In genomic region chr10:93471110-93471651, GRCh38 we compare ENCODE assay signal across 8 cellular contexts. TPM values are rescaled to one million over a fixed set of nuclear protein-coding genes. Genes with fewer than 3 reads are reported as not detected.
DNase-seq lines count a peak whose midpoint lies in the region; ATAC-seq and FAIRE-seq lines count a peak whose summit lies in the region.

No MANE protein-coding gene starts in this region.

- no peaks in the 10 kb centered on the region for H3K36me3 ChIP-seq in H7 (replicated peaks; ENCODE audit: control insufficient read depth, insufficient read depth, low read length)

- intact Hi-C loops in sciatic nerve (cut with DNase I), result no loop called here

- ATAC-seq in sciatic nerve (peak; percentile 83), GM21576 (IDR thresholded peaks at IDR 0.05; ENCODE audit: unreplicated experiment) (no peak)

- peak; percentile 91 for FAIRE-seq in G401.6 (lab: Jason Lieb, UNC)

- H3K4me3 ChIP-seq in H7 (ENCODE audit: insufficient read depth, low read depth, low read length), result no peak overlapping the region

- H3K27me3 ChIP-seq in H7 (ENCODE audit: control insufficient read depth, insufficient read depth, low read length), result no peaks in the 10 kb centered on the region

- peak; percentile 96 for DNase-seq in RKO (ENCODE audit: low spot score)
- peak; percentile 92 for DNase-seq in fibroblast of the conjunctiva (ENCODE audit: low read depth)
- no peak for DNase-seq in sciatic nerve (ENCODE audit: low spot score)
- DNase-seq in H7, result no peak
- DNase-seq in stimulated activated CD4-positive, alpha-beta T cell treated with anti-CD3 and anti-CD28 coated beads, Interleukin-4, amount 100 ng/mL, for 4 hours, result no peak
- no peak for DNase-seq in NCI-H1048 (lab: John Stamatoyannopoulos, UW)

RNA-seq across cellular contexts. Expression of gene MYOF, which starts 11.0 kb away (rescaled TPM):
- total RNA-seq in sciatic nerve, result 76.2 TPM
- total RNA-seq in H7 (2014; rRNA removed; shearing (Covaris generic)), result 2.8 and 3.0 TPM in 2 replicates

RNA-seq across cellular contexts. Expression of gene CEP55, which starts 25.2 kb away (rescaled TPM):
- total RNA-seq in sciatic nerve, result 0.62 TPM
- total RNA-seq in H7 (2014; rRNA removed; shearing (Covaris generic)), result 41.8 and 46.0 TPM in 2 replicates

Comparison
In these comparisons a context has a peak if more than half of its experiments do, and no peak if none do; other contexts are left out.
1. DNase-seq: peak in RKO (single experiment) and fibroblast of the conjunctiva (single experiment); none in sciatic nerve (single experiment), H7 (single experiment), stimulated activated CD4-positive, alpha-beta T cell treated with anti-CD3 and anti-CD28 coated beads, Interleukin-4, amount 100 ng/mL, for 4 hours (0 of 2) and NCI-H1048 (single experiment).
2. RNA of gene MYOF, which starts 11.0 kb away (total RNA-seq): 76.2 TPM in sciatic nerve (single experiment); 2.8 to 3.0 TPM in H7; every median in the first group is over 10 times any median in the second.
3. RNA of gene CEP55, which starts 25.2 kb away (total RNA-seq): 41.8 to 46.0 TPM in H7; 0.62 TPM in sciatic nerve (single experiment); every median in the first group is over 10 times any median in the second.